In the genomic region with DNA sequence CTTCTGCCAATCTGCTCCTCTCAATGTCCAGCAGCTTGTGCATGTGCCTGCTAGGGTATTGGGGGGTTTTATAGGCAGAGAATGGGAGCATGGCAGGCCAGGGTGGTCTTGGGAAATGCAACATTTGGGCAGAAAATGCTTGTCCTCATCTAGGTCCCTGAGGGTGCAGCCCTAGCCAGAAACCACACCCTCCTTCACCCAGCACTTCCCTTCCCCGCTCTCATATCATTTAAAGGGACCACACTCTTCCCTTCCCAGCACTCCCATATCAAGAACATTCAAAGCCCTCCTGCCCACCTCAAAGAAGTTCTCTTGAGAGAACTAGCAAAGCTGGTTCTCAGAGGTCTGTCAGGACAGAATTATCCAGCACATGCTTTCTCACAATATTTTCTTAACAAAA, we compare ENCODE assay signal across 18 cellular contexts.
"Had no signal": no experiment of that assay in that cellular context is flagged by ENCODE, and none has a peak within 500 bp of the region (broad histone marks: within the 10 kb centered on the region; RNA-seq: fewer than 3 reads in every experiment).

No MANE protein-coding gene starts in this region.

- H3K27me3 ChIP-seq: esophagus muscularis mucosa, right lobe of liver, stomach, transverse colon, uterus had no signal

- H3K9ac ChIP-seq: parathyroid adenoma had no signal

- DNase-seq: activated CD4-positive, alpha-beta T cell treated with anti-CD3 and anti-CD28 coated beads for 1 hour; activated CD4-positive, alpha-beta T cell treated with anti-CD3 and anti-CD28 coated beads, Interleukin-2, amount 50 U/mL, for 1 hour; activated gamma-delta T cell treated with Interleukin-2 at 50 U/mL for 16 hours; activated T-cell treated with anti-CD3 and anti-CD28 coated beads, Interleukin-2, amount 50 U/mL, for 1 hour; central memory CD4-positive, alpha-beta T cell; glutamatergic neuron; hippocampal formation; left ventricle myocardium inferior; natural killer cell; right lobe of liver; stimulated activated CD4-positive, alpha-beta T cell treated with anti-CD3 and anti-CD28 coated beads, Interleukin-2, amount 100 ng/mL, for 24 hours; stomach; transverse colon; uterus had no signal

- ATAC-seq: natural killer cell; stimulated activated effector memory CD8-positive, alpha-beta T cell treated with anti-CD3 and anti-CD28 coated beads, Interleukin-12 subunit alpha, Interleukin-12 subunit beta, amount 100 ng/mL, for 72 hours had no signal

- H3K4me3 ChIP-seq: esophagus muscularis mucosa, left ventricle myocardium inferior, right lobe of liver, skin epidermis, stomach, transverse colon, uterus had no signal

- H3K27ac ChIP-seq: esophagus muscularis mucosa, left ventricle myocardium inferior, parathyroid adenoma, right lobe of liver, stomach, transverse colon, uterus had no signal

- H3K36me3 ChIP-seq: esophagus muscularis mucosa, left ventricle myocardium inferior, right lobe of liver, stomach, transverse colon, uterus had no signal

- H3K9me3 ChIP-seq: esophagus muscularis mucosa, left ventricle myocardium inferior, right lobe of liver, stomach, transverse colon, uterus had no signal

- H3K4me1 ChIP-seq: esophagus muscularis mucosa, left ventricle myocardium inferior, parathyroid adenoma, right lobe of liver, stomach, transverse colon, uterus had no signal
